Comparison of ENCODE assay signal across 8 cellular contexts in genomic region chr20:25056601-25057233, GRCh38. TPM values are rescaled to one million over a fixed set of nuclear protein-coding genes. Genes with fewer than 3 reads are reported as not detected.
DNase-seq lines count a peak whose midpoint lies in the region; ATAC-seq and TF ChIP-seq lines count a peak whose summit lies in the region.

No MANE protein-coding gene starts in this region.

- DNase-seq in GM13977 (ENCODE audit: low spot score) = peak; percentile 75
- no peak for DNase-seq in memory B cell (ENCODE audit: low spot score in 2 of 2)
- no peak for DNase-seq in SK-N-DZ (ENCODE audit: low spot score)
- no peak for DNase-seq in NCI-H1417 (lab: John Stamatoyannopoulos, UW)

- H3K9me3 Mint-ChIP-seq in brain (no peaks in the 10 kb centered on the region), memory B cell (no peaks in the 10 kb centered on the region)

- H3K4me1 Mint-ChIP-seq in brain (peaks cover 54% of the 10 kb centered on the region), memory B cell (peaks cover 48% of the 10 kb centered on the region)

- ATAC-seq in HG03066 (IDR thresholded peaks at IDR 0.05; ENCODE audit: low read depth, unreplicated experiment) (peak; percentile 32), memory B cell (ENCODE audit: low read depth) (no peak), HG03432 (IDR thresholded peaks at IDR 0.05; ENCODE audit: unreplicated experiment) (no peak), HG03439 (IDR thresholded peaks at IDR 0.05; ENCODE audit: unreplicated experiment) (no peak)

- peak overlapping the region; percentile 79 to 88 (median 81) for H3K4me3 Mint-ChIP-seq in brain
- H3K4me3 Mint-ChIP-seq in memory B cell = peak overlapping the region; percentile 87

- H3K27me3 Mint-ChIP-seq in brain = peaks cover 33% of the 10 kb centered on the region
- no peaks in the 10 kb centered on the region for H3K27me3 Mint-ChIP-seq in memory B cell

- TF ChIP-seq CTCF in GM13977 (IDR thresholded peaks at IDR 0.05; ENCODE audit: extremely low read depth, insufficient read depth, missing control alignments) (no peak), brain (conservative IDR thresholded peaks at IDR 0.05) (no peak)

- H3K36me3 Mint-ChIP-seq in brain (no peaks in the 10 kb centered on the region), memory B cell (peaks cover 6% of the 10 kb centered on the region)

- in situ Hi-C loops in GM13977 (cut with MboI; ENCODE audit: low pct_unique_long_range_greater_than_20kb, low sequenced_read_pairs, unreplicated experiment) = no loop called here

- H3K27ac Mint-ChIP-seq in brain (peak overlapping the region in 3 of 5 experiments; percentile 34 to 74 (median 57)), memory B cell (peak overlapping the region; percentile 89)

RNA-seq across cellular contexts. Expression of gene ACSS1, which starts 1.2 kb away (rescaled TPM):
- 12.2 TPM for polyA plus RNA-seq in brain (ENCODE audit: insufficient read depth, low read depth, low replicate concordance)
- polyA plus RNA-seq in SK-N-DZ (2014; cell fraction: cytosol; rRNA removed) = not detected in 2 replicates
- 0.12 TPM in 1 of 2 replicates, not detected in the other for polyA plus RNA-seq in SK-N-DZ (2014; cell fraction: nucleus; rRNA removed)

RNA-seq across cellular contexts. Expression of gene VSX1, which starts 25.2 kb away (rescaled TPM):
- 0.56 TPM for polyA plus RNA-seq in brain (ENCODE audit: insufficient read depth, low read depth, low replicate concordance)
- not detected in 2 replicates for polyA plus RNA-seq in SK-N-DZ (2014; cell fraction: cytosol; rRNA removed)
- not detected in 2 replicates for polyA plus RNA-seq in SK-N-DZ (2014; cell fraction: nucleus; rRNA removed)
